13 cellular contexts compared by ENCODE assay signal in genomic region chr1:10779201-10779600, GRCh38. TPM values are rescaled to one million over a fixed set of nuclear protein-coding genes. Genes with fewer than 3 reads are reported as not detected.
A peak's percentile ranks its signal among the peaks of the same experiment; 100 is the strongest.
DNase-seq lines count a peak whose midpoint lies in the region; ATAC-seq and TF ChIP-seq lines count a peak whose summit lies in the region.
"Had no signal": no experiment of that assay in that cellular context is flagged by ENCODE, and none has a peak within 500 bp of the region (broad histone marks: within the 10 kb centered on the region; RNA-seq: fewer than 3 reads in every experiment).

No MANE protein-coding gene starts in this region.

- no peak for ATAC-seq in stimulated activated naive CD8-positive, alpha-beta T cell treated with anti-CD3 and anti-CD28 coated beads, Interleukin-15, Interleukin-2, amounts not matched to agents 100 U/mL and 50 U/mL, for 24 hours
- ATAC-seq in HG02938 (IDR thresholded peaks at IDR 0.05; ENCODE audit: unreplicated experiment): no peak
- ATAC-seq: CD8-positive, alpha-beta T cell had no signal

- no peaks in the 10 kb centered on the region for H3K9me3 Mint-ChIP-seq in nephron progenitor cell
- H3K9me3 Mint-ChIP-seq: CD8-positive, alpha-beta T cell; H9; immature natural killer cell had no signal

- no peaks in the 10 kb centered on the region for H3K36me3 Mint-ChIP-seq in nephron progenitor cell (ENCODE audit: low read depth)
- H3K36me3 Mint-ChIP-seq: CD8-positive, alpha-beta T cell; immature natural killer cell had no signal

- in situ Hi-C loops in Caki2 (cut with HindIII; ENCODE audit: low pct_unique_long_range_greater_than_20kb, low sequenced_read_pairs): no loop called here

- TF ChIP-seq CTCF in nephron progenitor cell (IDR thresholded peaks at IDR 0.05): no peak

- H3K27me3 Mint-ChIP-seq in nephron progenitor cell (ENCODE audit: low read depth, poor library complexity): peaks cover 31% of the 10 kb centered on the region

- no peak overlapping the region for H3K27ac Mint-ChIP-seq in nephron progenitor cell
- H3K27ac Mint-ChIP-seq: CD8-positive, alpha-beta T cell; immature natural killer cell had no signal

- H3K4me3 Mint-ChIP-seq in nephron progenitor cell: no peak overlapping the region
- H3K4me3 Mint-ChIP-seq: CD8-positive, alpha-beta T cell; H9; immature natural killer cell had no signal

- peaks cover 16% of the 10 kb centered on the region for H3K4me1 Mint-ChIP-seq in nephron progenitor cell
- H3K4me1 Mint-ChIP-seq: immature natural killer cell had no signal

- peak; percentile 71 for DNase-seq in Caki2 (ENCODE audit: low read depth)
- peak; percentile 88 for DNase-seq in NCI-H1105 (lab: John Stamatoyannopoulos, UW)
- DNase-seq in RPMI8226: peak; percentile 62
- peak; percentile 84 for DNase-seq in kidney tubule cell (ENCODE audit: low spot score)
- DNase-seq in stimulated activated naive CD8-positive, alpha-beta T cell treated with anti-CD3 and anti-CD28 coated beads, Interleukin-15, Interleukin-2, amounts not matched to agents 100 U/mL and 50 U/mL, for 24 hours: no peak
- DNase-seq in activated CD4-positive, CD25-positive, alpha-beta regulatory T cell treated with anti-CD3 and anti-CD28 coated beads, Interleukin-2, amount 50 U/mL, for 72 hours: no peak
- DNase-seq in nephron progenitor cell: no peak
- DNase-seq: activated CD4-positive, alpha-beta T cell treated with anti-CD3 and anti-CD28 coated beads for 1 hour; activated naive CD4-positive, alpha-beta T cell treated with anti-CD3 and anti-CD28 coated beads, Interleukin-2, amount 50 U/mL, for 16 hours; CD8-positive, alpha-beta T cell; H9; immature natural killer cell had no signal

RNA-seq across cellular contexts. Expression of gene CASZ1, which starts 17.2 kb away (rescaled TPM):
- total RNA-seq in Caki2 (2014; rRNA removed; shearing (Covaris generic); ENCODE audit: low replicate concordance): 0.58 and 3.7 TPM in 2 replicates

Comparison
In these comparisons a context has a peak if more than half of its experiments do, and no peak if none do; other contexts are left out.
1. DNase-seq: peak in Caki2 (single experiment), NCI-H1105 (single experiment), RPMI8226 (single experiment) and kidney tubule cell (single experiment); none in stimulated activated naive CD8-positive, alpha-beta T cell treated with anti-CD3 and anti-CD28 coated beads, Interleukin-15, Interleukin-2, amounts not matched to agents 100 U/mL and 50 U/mL, for 24 hours (single experiment), activated CD4-positive, CD25-positive, alpha-beta regulatory T cell treated with anti-CD3 and anti-CD28 coated beads, Interleukin-2, amount 50 U/mL, for 72 hours (single experiment) and nephron progenitor cell (single experiment).